ENCODE assay signal across 26 cellular contexts in genomic region chr17:60757437-60757836, GRCh38.
"Had no signal": no experiment of that assay in that cellular context is flagged by ENCODE, and none has a peak within 500 bp of the region (broad histone marks: within the 10 kb centered on the region; RNA-seq: fewer than 3 reads in every experiment).

No MANE protein-coding gene starts in this region.

- H3K36me3 ChIP-seq: thoracic aorta, thyroid gland, upper lobe of left lung, upper lobe of right lung, uterus had no signal

- H3K27ac ChIP-seq: stomach, suprapubic skin, testis, thoracic aorta, thyroid gland, tibial artery, tibial nerve, transverse colon, upper lobe of left lung, upper lobe of right lung, uterus, vagina had no signal

- ATAC-seq: stimulated activated effector memory CD8-positive, alpha-beta T cell treated with anti-CD3 and anti-CD28 coated beads, Interleukin-12 subunit alpha, Interleukin-12 subunit beta, amount 100 ng/mL, for 72 hours; stimulated activated memory B cell treated with anti-CD40 and anti-IgM and Interleukin-4, amounts not matched to agents 10 μg/mL and 1 μg/mL and 100 μg/mL, for 72 hours; stimulated activated naive B cell treated with anti-CD40 and anti-IgM and Interleukin-4, amounts not matched to agents 10 μg/mL and 1 μg/mL and 100 μg/mL, for 72 hours; stimulated activated naive CD8-positive, alpha-beta T cell treated with anti-CD3 and anti-CD28 coated beads, Interleukin-15, amount 100 ng/mL, for 72 hours; stimulated activated naive CD8-positive, alpha-beta T cell treated with anti-CD3 and anti-CD28 coated beads, Interleukin-15, Interleukin-2, amounts not matched to agents 100 U/mL and 50 U/mL, for 24 hours; upper lobe of right lung had no signal

- H3K9me3 ChIP-seq: testis, thyroid gland, upper lobe of right lung, uterus had no signal

- H3K4me1 ChIP-seq: stomach, suprapubic skin, testis, thyroid gland, tibial artery, tibial nerve, transverse colon, upper lobe of left lung, upper lobe of right lung, uterus, vagina had no signal

- H3K4me3 ChIP-seq: stomach, suprapubic skin, testis, thoracic aorta, thyroid gland, tibial artery, tibial nerve, transverse colon, upper lobe of left lung, upper lobe of right lung, uterus, vagina had no signal

- H3K27me3 ChIP-seq: stomach, suprapubic skin, testis, thyroid gland, tibial artery, tibial nerve, transverse colon, upper lobe of left lung, upper lobe of right lung, uterus, vagina had no signal

- DNase-seq: stimulated activated CD4-positive, alpha-beta T cell treated with anti-CD3 and anti-CD28 coated beads, Interleukin-2, amount 100 ng/mL, for 48 hours; stimulated activated CD4-positive, alpha-beta T cell treated with anti-CD3 and anti-CD28 coated beads, Interleukin-4, amount 100 ng/mL, for 1 hour; stimulated activated CD4-positive, alpha-beta T cell treated with anti-CD3 and anti-CD28 coated beads, Interleukin-4, amount 100 ng/mL, for 24 hours; stimulated activated CD4-positive, alpha-beta T cell treated with anti-CD3 and anti-CD28 coated beads, Interleukin-4, amount 100 ng/mL, for 4 hours; stimulated activated CD8-positive, alpha-beta memory T cell treated with anti-CD3 and anti-CD28 coated beads, Interleukin-4, amount 100 ng/mL, for 48 hours; stimulated activated naive B cell treated with anti-CD40 and anti-IgM and Interleukin-4, amounts not matched to agents 10 μg/mL and 1 μg/mL and 100 μg/mL, for 72 hours; stimulated activated naive CD4-positive, alpha-beta T cell; stimulated activated naive CD4-positive, alpha-beta T cell treated with Interleukin-2 at 50 U/mL for 16 hours; stimulated activated naive CD8-positive, alpha-beta T cell treated with anti-CD3 and anti-CD28 coated beads, Interleukin-15, amount 100 ng/mL, for 72 hours; stimulated activated naive CD8-positive, alpha-beta T cell treated with anti-CD3 and anti-CD28 coated beads, Interleukin-15, Interleukin-2, amounts not matched to agents 100 U/mL and 50 U/mL, for 24 hours; stomach; substantia nigra; testis; thyroid gland; tibial artery; transverse colon; trophoblast cell; upper lobe of left lung; upper lobe of right lung; uterus had no signal
